ENCODE assay signal across 8 cellular contexts in the genomic region with DNA sequence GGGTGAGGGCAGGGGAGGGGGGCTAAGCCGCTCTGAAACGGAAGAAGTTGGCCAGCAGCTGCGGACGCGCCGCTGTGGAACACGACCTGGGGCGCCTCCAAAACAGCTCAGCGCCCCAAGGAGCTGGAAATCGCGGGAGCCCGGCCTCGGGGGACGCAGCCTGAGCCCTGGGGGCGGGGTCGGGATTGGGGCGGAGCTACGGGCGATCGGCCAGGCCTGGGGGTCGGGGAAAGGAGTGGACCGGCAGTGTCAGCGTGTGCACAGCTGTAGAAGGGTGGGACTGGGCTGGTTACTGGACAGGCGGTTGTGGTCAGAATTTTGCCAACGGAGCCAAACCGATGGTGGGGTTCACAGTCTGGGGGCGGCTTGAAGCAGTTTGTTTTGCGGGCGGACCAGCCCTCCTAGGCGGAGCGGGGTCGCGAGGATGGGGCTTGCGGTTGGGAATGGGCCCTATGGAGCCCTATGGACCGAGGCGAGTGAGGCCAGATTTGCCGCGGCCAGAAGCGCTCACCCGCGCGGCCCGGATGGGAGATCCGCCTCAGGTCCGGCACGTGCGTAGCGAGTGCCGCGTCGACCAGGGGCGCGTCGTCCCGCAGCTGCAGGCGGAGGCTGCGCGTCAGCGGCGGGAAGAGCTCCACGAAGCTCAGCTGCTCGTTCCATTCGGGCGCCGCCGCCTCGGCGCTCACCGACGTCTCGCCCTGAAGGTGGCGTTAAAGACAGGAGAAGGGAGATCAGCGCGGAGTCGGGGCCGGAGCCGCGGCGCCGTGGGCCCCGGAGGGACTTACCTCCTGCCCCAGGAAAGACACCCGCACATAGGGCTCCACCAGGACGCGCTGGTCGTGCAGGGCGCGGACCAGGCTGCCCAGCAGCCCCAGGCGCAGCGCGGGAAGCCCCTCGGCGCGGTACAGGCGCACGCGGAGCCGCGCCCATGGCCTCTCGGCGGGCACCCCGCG. TPM values are rescaled to one million over a fixed set of nuclear protein-coding genes. Genes with fewer than 3 reads are reported as not detected.
DNase-seq lines count a peak whose midpoint lies in the region; ATAC-seq, FAIRE-seq and TF ChIP-seq lines count a peak whose summit lies in the region.

No MANE protein-coding gene starts in this region.

- peaks cover 4% of the 10 kb centered on the region in 2 donors for H3K4me1 ChIP-seq in kidney (ENCODE audit: control insufficient read depth in 1 of 2, insufficient read depth in 1 of 2, low read depth in 1 of 2, low read length in 2 of 2)

- H3K27ac ChIP-seq in kidney (ENCODE audit: low read depth in 2 of 2, low read length in 2 of 2) = no peak overlapping the region

- H3K9me3 Mint-ChIP-seq in activated B cell treated with CpG ODN at 0.5 μM for 24 hours = no peaks in the 10 kb centered on the region

- CTCF ChIA-PET in activated B cell treated with CpG ODN at 0.5 μM for 24 hours (lab: Charles Lee) = interaction anchor here (0.9 to 1.4 kb wide), 11 partner anchors 9 to 283 kb away, joined by 3 to 9 read pairs (median 3); a partner anchor contains a TSS

- TF ChIP-seq CTCF in GM12865 (IDR thresholded peaks at IDR 0.05; ENCODE audit: insufficient read depth, low read depth, low read length, missing control alignments) (peak; percentile 45), activated B cell treated with CpG ODN at 0.5 μM for 24 hours (IDR thresholded peaks at IDR 0.05) (no peak), cardiac fibroblast (IDR thresholded peaks at IDR 0.05; ENCODE audit: low read depth, low read length) (peak; percentile 28), kidney (IDR thresholded peaks at IDR 0.05; ENCODE audit: borderline replicate concordance, extremely low read depth, insufficient read depth) (peak; percentile 48)

- intact Hi-C loops in activated B cell treated with CpG ODN at 0.5 μM for 24 hours (cut with micrococcal nuclease) = loop anchor here (1.0 to 5.0 kb wide), 4 partner anchors 15 to 139 kb away; a partner anchor contains a TSS
- intact Hi-C loops in kidney (cut with DNase I) = no loop called here

- FAIRE-seq in kidney (lab: Jason Lieb, UNC) = no peak

- ATAC-seq in activated B cell treated with CpG ODN at 0.5 μM for 24 hours (ENCODE audit: low read depth) (peak; percentile 78), HG03095 (IDR thresholded peaks at IDR 0.05; ENCODE audit: unreplicated experiment) (no peak)

- no peaks in the 10 kb centered on the region for H3K36me3 ChIP-seq in kidney (ENCODE audit: control insufficient read depth in 1 of 2, insufficient read depth in 2 of 2, low read length in 2 of 2)

- no peak overlapping the region for H3K27ac Mint-ChIP-seq in activated B cell treated with CpG ODN at 0.5 μM for 24 hours

- H3K27me3 Mint-ChIP-seq in activated B cell treated with CpG ODN at 0.5 μM for 24 hours = peaks cover 29% of the 10 kb centered on the region

- no peaks in the 10 kb centered on the region for H3K36me3 Mint-ChIP-seq in activated B cell treated with CpG ODN at 0.5 μM for 24 hours (ENCODE audit: low read depth)

- H3K4me3 ChIP-seq in GM12865 (ENCODE audit: low read depth, low read length) (peak overlapping the region; percentile 32), cardiac fibroblast (replicated peaks in 1 of 2; ENCODE audit: low read depth in 2 of 2, low read length in 2 of 2) (peak overlapping the region; percentile 38 to 41), kidney (ENCODE audit: low read length in 2 of 2) (peak overlapping the region; percentile 36 to 61)

- H3K4me1 Mint-ChIP-seq in activated B cell treated with CpG ODN at 0.5 μM for 24 hours = peaks cover 13% of the 10 kb centered on the region

- H3K4me3 Mint-ChIP-seq in activated B cell treated with CpG ODN at 0.5 μM for 24 hours = peak overlapping the region; percentile 81

- H3K9ac ChIP-seq in kidney (ENCODE audit: low read length in 2 of 2) = peak overlapping the region in 1 of 2 donors; percentile 26

- POLR2A ChIA-PET in activated B cell treated with CpG ODN at 0.5 μM for 24 hours (lab: Charles Lee) = interaction anchor here (0.5 to 2.0 kb wide), 7 partner anchors 15 to 264 kb away, joined by 3 to 10 read pairs (median 5); a partner anchor contains a TSS

- DNase-seq in GM12865 (ENCODE audit: low read depth) = peak; percentile 84
- peak; percentile 39 for DNase-seq in NCI-H1105 treated with DMSO at 0.1 percent for 48 hours (lab: John Stamatoyannopoulos, UW)
- DNase-seq in activated B cell treated with CpG ODN at 0.5 μM for 24 hours = peak; percentile 58
- DNase-seq in cardiac fibroblast (ENCODE audit: low read depth in 2 of 2) = peak; percentile 75 to 79
- peak; percentile 94 for DNase-seq in kidney
- DNase-seq in stimulated activated CD4-positive, alpha-beta T cell treated with anti-CD3 and anti-CD28 coated beads, Interleukin-15, amount 100 ng/mL, for 24 hours = peak; percentile 86
- no peak for DNase-seq in NCI-H774 (lab: John Stamatoyannopoulos, UW)

- H3K9me3 ChIP-seq in kidney (ENCODE audit: control insufficient read depth in 1 of 2, low read length in 2 of 2) = no peaks in the 10 kb centered on the region

RNA-seq across cellular contexts. Expression of a gene that starts 14.3 kb away (rescaled TPM):
- 1.5 and 2.2 TPM in 2 replicates for total RNA-seq in activated B cell treated with CpG ODN at 0.5 μM for 24 hours
- total RNA-seq in kidney = 16.0 TPM
- 13.1 TPM for polyA plus RNA-seq in kidney (ENCODE audit: insufficient read depth, low read depth, low replicate concordance)

RNA-seq across cellular contexts. Expression of a gene that starts 59.4 kb away (rescaled TPM):
- total RNA-seq in activated B cell treated with CpG ODN at 0.5 μM for 24 hours = 159 and 183 TPM in 2 replicates
- 230 TPM for total RNA-seq in kidney
- 371 TPM for polyA plus RNA-seq in kidney (ENCODE audit: insufficient read depth, low read depth, low replicate concordance)
